In genomic region chr4:140246216-140246615, GRCh38 we compare ENCODE assay signal across 30 cellular contexts.
"Had no signal": no experiment of that assay in that cellular context is flagged by ENCODE, and none has a peak within 500 bp of the region (broad histone marks: within the 10 kb centered on the region; RNA-seq: fewer than 3 reads in every experiment).

No MANE protein-coding gene starts in this region.

- H3K27me3 Mint-ChIP-seq: naive thymus-derived CD8-positive, alpha-beta T cell had no signal

- H3K27ac ChIP-seq: left lung, lower lobe of right lung, neutrophil, ovary, prostate gland, skin epidermis, stomach, testis, thyroid gland, upper lobe of right lung had no signal

- H3K36me3 ChIP-seq: left lung, lower lobe of right lung, neutrophil, ovary, prostate gland, stomach, thyroid gland, upper lobe of right lung had no signal

- ATAC-seq: left colon; left lung; lower lobe of right lung; naive thymus-derived CD8-positive, alpha-beta T cell; right cardiac atrium; sciatic nerve; stimulated activated naive B cell treated with anti-CD40 and anti-IgM and Interleukin-4, amounts not matched to agents 10 μg/mL and 1 μg/mL and 100 μg/mL, for 72 hours; stimulated activated naive CD8-positive, alpha-beta T cell treated with anti-CD3 and anti-CD28 coated beads, Interleukin-15, Interleukin-2, amounts not matched to agents 100 U/mL and 50 U/mL, for 24 hours; upper lobe of right lung had no signal

- H3K27me3 ChIP-seq: left lung, neutrophil, ovary, stomach, testis, thyroid gland, upper lobe of right lung had no signal

- H3K9me3 ChIP-seq: left lung, lower lobe of right lung, neutrophil, ovary, prostate gland, stomach, testis, thyroid gland, upper lobe of right lung had no signal

- H3K9me3 Mint-ChIP-seq: immature natural killer cell; naive thymus-derived CD8-positive, alpha-beta T cell; nephron; neural crest cell; stimulated activated naive B cell treated with anti-CD40 and anti-IgM and Interleukin-4, amounts not matched to agents 10 μg/mL and 1 μg/mL and 100 μg/mL, for 72 hours had no signal

- H3K4me3 ChIP-seq: left lung, lower lobe of right lung, ovary, prostate gland, skin epidermis, stomach, testis, thyroid gland, upper lobe of right lung had no signal

- DNase-seq: hypothalamus; immature natural killer cell; kidney; left colon; left lung; lower lobe of right lung; mammary epithelial cell; mesenchymal stem cell; naive thymus-derived CD8-positive, alpha-beta T cell; occipital lobe; ovary; retina; right cardiac atrium; stimulated activated CD4-positive, alpha-beta T cell treated with anti-CD3 and anti-CD28 coated beads, Interleukin-12 subunit alpha, Interleukin-12 subunit beta, amount 100 ng/mL, for 4 hours; stimulated activated CD4-positive, alpha-beta T cell treated with anti-CD3 and anti-CD28 coated beads, Interleukin-15, amount 100 ng/mL, for 24 hours; stimulated activated CD4-positive, alpha-beta T cell treated with anti-CD3 and anti-CD28 coated beads, Interleukin-2, amount 100 ng/mL, for 24 hours; stimulated activated CD4-positive, alpha-beta T cell treated with anti-CD3 and anti-CD28 coated beads, Interleukin-4, amount 100 ng/mL, for 1 hour; stimulated activated naive B cell treated with anti-CD40 and anti-IgM and Interleukin-4, amounts not matched to agents 10 μg/mL and 1 μg/mL and 100 μg/mL, for 72 hours; stimulated activated naive CD8-positive, alpha-beta T cell treated with anti-CD3 and anti-CD28 coated beads, Interleukin-15, Interleukin-2, amounts not matched to agents 100 U/mL and 50 U/mL, for 24 hours; stomach; testis; thyroid gland; trophoblast cell; upper lobe of right lung had no signal

- H3K4me3 Mint-ChIP-seq: immature natural killer cell; naive thymus-derived CD8-positive, alpha-beta T cell; nephron; neural crest cell; stimulated activated naive B cell treated with anti-CD40 and anti-IgM and Interleukin-4, amounts not matched to agents 10 μg/mL and 1 μg/mL and 100 μg/mL, for 72 hours had no signal

- H3K36me3 Mint-ChIP-seq: immature natural killer cell; naive thymus-derived CD8-positive, alpha-beta T cell; stimulated activated naive B cell treated with anti-CD40 and anti-IgM and Interleukin-4, amounts not matched to agents 10 μg/mL and 1 μg/mL and 100 μg/mL, for 72 hours had no signal

- H3K27ac Mint-ChIP-seq: immature natural killer cell; stimulated activated naive B cell treated with anti-CD40 and anti-IgM and Interleukin-4, amounts not matched to agents 10 μg/mL and 1 μg/mL and 100 μg/mL, for 72 hours had no signal
